ENCODE assay signal across 8 cellular contexts in the genomic region with DNA sequence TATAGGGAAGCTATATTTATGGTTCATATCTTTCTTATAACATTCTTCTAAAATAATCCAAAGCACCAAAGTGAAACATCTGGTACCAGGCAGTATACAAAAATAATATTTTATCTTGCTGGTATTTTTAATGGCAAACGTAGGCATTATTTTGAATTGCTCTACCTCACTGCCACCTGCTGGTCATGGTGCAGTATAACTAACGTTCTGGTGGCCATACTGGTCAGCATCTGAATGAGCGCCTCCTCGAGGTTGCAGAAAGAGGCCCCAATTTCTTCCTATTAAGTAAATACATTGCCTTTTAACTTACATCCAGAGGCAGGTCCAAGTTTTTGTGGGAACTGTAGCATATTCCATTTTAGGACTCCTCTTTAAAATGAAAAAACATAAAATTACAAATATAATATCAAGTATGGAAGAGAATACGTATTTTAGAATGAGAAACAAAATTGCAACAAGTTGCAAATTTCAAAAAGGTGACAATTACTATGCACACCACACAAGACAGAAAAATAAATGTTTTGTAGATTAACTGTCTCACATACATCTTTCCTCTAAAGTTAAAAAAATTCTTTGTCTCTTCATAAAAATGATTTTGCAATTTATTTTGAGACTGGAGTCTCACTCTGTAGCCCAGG. TPM values are rescaled to one million over a fixed set of nuclear protein-coding genes. Genes with fewer than 3 reads are reported as not detected.
A peak's percentile ranks its signal among the peaks of the same experiment; 100 is the strongest.
DNase-seq lines count a peak whose midpoint lies in the region; ATAC-seq and TF ChIP-seq lines count a peak whose summit lies in the region.

No MANE protein-coding gene starts in this region.

- H3K9me3 Mint-ChIP-seq in natural killer cell treated with Interleukin-12 subunit alpha and Interleukin-12 subunit beta and Interleukin-15 and Interleukin-18, amount 100 ng/mL, for 72 hours, result no peaks in the 10 kb centered on the region

- DNase-seq in OCI-M2 (lab: John Stamatoyannopoulos, UW; ENCODE audit: unreplicated experiment) (peak; percentile 3), activated T-cell treated with anti-CD3 and anti-CD28 coated beads for 1 hour (ENCODE audit: low read depth) (peak; percentile 68)
- peak; percentile 71 for DNase-seq in natural killer cell treated with Interleukin-12 subunit alpha and Interleukin-12 subunit beta and Interleukin-15 and Interleukin-18, amount 100 ng/mL, for 72 hours (ENCODE audit: low spot score)
- DNase-seq in stimulated activated naive CD8-positive, alpha-beta T cell treated with anti-CD3 and anti-CD28 coated beads, Interleukin-15, Interleukin-2, amounts not matched to agents 100 U/mL and 50 U/mL, for 24 hours, result peak; percentile 78

- H3K27ac ChIP-seq in DOHH2 (ENCODE audit: low read depth, low read length) (no peak overlapping the region), KMS-11 (no peak overlapping the region)

- H3K9me2 ChIP-seq in DOHH2 (replicated peaks; ENCODE audit: control insufficient read depth, low read length), result no peaks in the 10 kb centered on the region

- no peaks in the 10 kb centered on the region for H3K4me1 Mint-ChIP-seq in natural killer cell treated with Interleukin-12 subunit alpha and Interleukin-12 subunit beta and Interleukin-15 and Interleukin-18, amount 100 ng/mL, for 72 hours (ENCODE audit: low read depth in 2 of 2)

- H3K4me3 ChIP-seq in DOHH2 (ENCODE audit: low read length), result no peak overlapping the region
- no peak overlapping the region for H3K4me3 ChIP-seq in KMS-11 (IDR thresholded peaks at IDR 0.05; ENCODE audit: insufficient read depth, low read depth, low read length)

- no peak overlapping the region for H3K4me3 Mint-ChIP-seq in natural killer cell treated with Interleukin-12 subunit alpha and Interleukin-12 subunit beta and Interleukin-15 and Interleukin-18, amount 100 ng/mL, for 72 hours

- H3K4me2 ChIP-seq in DOHH2 (ENCODE audit: low read length) (no peak overlapping the region), KMS-11 (no peak overlapping the region)

- H3K36me3 Mint-ChIP-seq in natural killer cell treated with Interleukin-12 subunit alpha and Interleukin-12 subunit beta and Interleukin-15 and Interleukin-18, amount 100 ng/mL, for 72 hours, result no peaks in the 10 kb centered on the region

- H3K27me3 ChIP-seq in DOHH2 (ENCODE audit: control insufficient read depth, low read length) (no peaks in the 10 kb centered on the region), KMS-11 (ENCODE audit: insufficient read depth, low read depth) (no peaks in the 10 kb centered on the region)

- H3K79me2 ChIP-seq in DOHH2 (ENCODE audit: control insufficient read depth, low read length) (no peaks in the 10 kb centered on the region), KMS-11 (ENCODE audit: insufficient read depth, low read depth) (no peaks in the 10 kb centered on the region)

- no peaks in the 10 kb centered on the region for H3F3A ChIP-seq in DOHH2 (ENCODE audit: control insufficient read depth, insufficient read depth)

- no peaks in the 10 kb centered on the region for H3K9me3 ChIP-seq in DOHH2 (ENCODE audit: control insufficient read depth, insufficient read depth, low read length)

- H3K4me1 ChIP-seq in DOHH2 (ENCODE audit: control insufficient read depth, low read length) (no peaks in the 10 kb centered on the region), KMS-11 (ENCODE audit: low read depth, poor library complexity, severe bottlenecking) (no peaks in the 10 kb centered on the region)

- no peak overlapping the region for H2AFZ ChIP-seq in KMS-11 (ENCODE audit: low read depth)

- H4K20me1 ChIP-seq in DOHH2 (ENCODE audit: control insufficient read depth, insufficient read depth, low read depth, low read length) (no peaks in the 10 kb centered on the region), KMS-11 (ENCODE audit: insufficient read depth) (no peaks in the 10 kb centered on the region)

- ATAC-seq in GM21717 (IDR thresholded peaks at IDR 0.05; ENCODE audit: unreplicated experiment) (peak; percentile 84), esophagus mucosa (peak; percentile 64)
- peak; percentile 84 to 86 for ATAC-seq in natural killer cell treated with Interleukin-12 subunit alpha and Interleukin-12 subunit beta and Interleukin-15 and Interleukin-18, amount 100 ng/mL, for 72 hours
- peak; percentile 80 for ATAC-seq in stimulated activated naive CD8-positive, alpha-beta T cell treated with anti-CD3 and anti-CD28 coated beads, Interleukin-15, Interleukin-2, amounts not matched to agents 100 U/mL and 50 U/mL, for 24 hours

- H3K9ac ChIP-seq in KMS-11, result no peak overlapping the region

- H3K36me3 ChIP-seq in DOHH2 (ENCODE audit: control insufficient read depth, low read length) (no peaks in the 10 kb centered on the region), KMS-11 (ENCODE audit: insufficient read depth) (no peaks in the 10 kb centered on the region)

- H3K27ac Mint-ChIP-seq in natural killer cell treated with Interleukin-12 subunit alpha and Interleukin-12 subunit beta and Interleukin-15 and Interleukin-18, amount 100 ng/mL, for 72 hours, result no peak overlapping the region

- TF ChIP-seq CTCF in DOHH2 (IDR thresholded peaks at IDR 0.05; ENCODE audit: low read depth, low read length, poor library complexity, severe bottlenecking), result peak; percentile 98
- TF ChIP-seq CTCF in KMS-11 (conservative IDR thresholded peaks at IDR 0.05; ENCODE audit: low read depth, low read length), result peak; percentile 97

- peaks cover 9% of the 10 kb centered on the region in 2 donors for H3K27me3 Mint-ChIP-seq in natural killer cell treated with Interleukin-12 subunit alpha and Interleukin-12 subunit beta and Interleukin-15 and Interleukin-18, amount 100 ng/mL, for 72 hours

RNA-seq across cellular contexts. Expression of a gene that starts 22.9 kb away (rescaled TPM):
- 34.5 TPM for total RNA-seq in esophagus mucosa
- total RNA-seq in natural killer cell treated with Interleukin-12 subunit alpha and Interleukin-12 subunit beta and Interleukin-15 and Interleukin-18, amount 100 ng/mL, for 72 hours, result not detected

RNA-seq across cellular contexts. Expression of a gene that starts 56.6 kb away (rescaled TPM):
- total RNA-seq in esophagus mucosa, result 32.8 TPM
- 10 to 100 TPM; 20.0 to 36.9 TPM for total RNA-seq in natural killer cell treated with Interleukin-12 subunit alpha and Interleukin-12 subunit beta and Interleukin-15 and Interleukin-18, amount 100 ng/mL, for 72 hours

Comparison
In these comparisons a context has a peak if more than half of its experiments do, and no peak if none do; other contexts are left out.
1. DNase-seq: peak in every context shown above with its lines; median percentile 78 in stimulated activated naive CD8-positive, alpha-beta T cell treated with anti-CD3 and anti-CD28 coated beads, Interleukin-15, Interleukin-2, amounts not matched to agents 100 U/mL and 50 U/mL, for 24 hours; 71 in natural killer cell treated with Interleukin-12 subunit alpha and Interleukin-12 subunit beta and Interleukin-15 and Interleukin-18, amount 100 ng/mL, for 72 hours; 68 in activated T-cell treated with anti-CD3 and anti-CD28 coated beads for 1 hour; 3 in OCI-M2.
2. RNA of a gene that starts 22.9 kb away (total RNA-seq): 34.5 TPM in esophagus mucosa (single experiment); not detected in natural killer cell treated with Interleukin-12 subunit alpha and Interleukin-12 subunit beta and Interleukin-15 and Interleukin-18, amount 100 ng/mL, for 72 hours; every median in the first group is over 10 times any median in the second.
3. Peak in every context shown above with its lines, with median percentiles within 50 percentile points of each other: ATAC-seq.